26 cellular contexts compared by ENCODE assay signal in genomic region chr12:8120072-8120713, GRCh38. TPM values are rescaled to one million over a fixed set of nuclear protein-coding genes. Genes with fewer than 3 reads are reported as not detected.
DNase-seq lines count a peak whose midpoint lies in the region; ATAC-seq, FAIRE-seq and TF ChIP-seq lines count a peak whose summit lies in the region.
"Had no signal": no experiment of that assay in that cellular context is flagged by ENCODE, and none has a peak within 500 bp of the region (broad histone marks: within the 10 kb centered on the region; RNA-seq: fewer than 3 reads in every experiment).

No MANE protein-coding gene starts in this region.

- no peak for TF ChIP-seq CTCF in GM23338 (conservative IDR thresholded peaks at IDR 0.05; ENCODE audit: low read depth in 2 of 2)
- TF ChIP-seq CTCF in WTC11 (IDR thresholded peaks at IDR 0.05): no peak
- TF ChIP-seq CTCF in epithelial cell of esophagus (IDR thresholded peaks at IDR 0.05; ENCODE audit: insufficient read depth, low read depth, low read length, missing control alignments): no peak

- H3K9me3 Mint-ChIP-seq in GM23338 (no peaks in the 10 kb centered on the region), WTC11 (no peaks in the 10 kb centered on the region)
- H3K9me3 Mint-ChIP-seq: CD4-positive, alpha-beta T cell; CD8-positive, alpha-beta memory T cell had no signal

- no peaks in the 10 kb centered on the region for H4K20me1 ChIP-seq in GM23338 (replicated peaks; ENCODE audit: insufficient read depth)

- no peaks in the 10 kb centered on the region for H3K79me2 ChIP-seq in GM23338 (replicated peaks; ENCODE audit: insufficient read depth)

- H3F3A ChIP-seq in GM23338 (replicated peaks; ENCODE audit: low read depth): 0 out of 2 replicates have a peak, but pooled peaks cover 2% of the 10 kb centered on the region

- peaks cover 13% of the 10 kb centered on the region; the same call in 1 of the 2 replicates for H3K9me2 ChIP-seq in GM23338 (ENCODE audit: insufficient read depth)

- H3K36me3 Mint-ChIP-seq in GM23338 (ENCODE audit: low read depth): no peaks in the 10 kb centered on the region; the same call in 2 of the 3 replicates
- H3K36me3 Mint-ChIP-seq in WTC11: no peaks in the 10 kb centered on the region

- no peaks in the 10 kb centered on the region for H3K9me3 ChIP-seq in small intestine (ENCODE audit: control insufficient read depth, low read depth)
- H3K9me3 ChIP-seq: A549; BE2C; BLaER1 treated with 17β-estradiol and CSF1 and Interleukin-3, amounts not matched to agents 10 nM and 100 nM had no signal

- H3K4me1 Mint-ChIP-seq in GM23338 (peaks cover 13% of the 10 kb centered on the region), WTC11 (peaks cover 10% of the 10 kb centered on the region)
- H3K4me1 Mint-ChIP-seq: CD8-positive, alpha-beta memory T cell had no signal

- 91 to 96% (median 95%) methylated on average over 4 of the region's 4 CpGs for WGBS in small intestine, 3 donors

- H3K27ac Mint-ChIP-seq in GM23338: peak overlapping the region; percentile 36; the same call in 1 of the 2 replicates
- no peak overlapping the region for H3K27ac Mint-ChIP-seq in WTC11
- H3K27ac Mint-ChIP-seq: CD14-positive monocyte; CD4-positive, alpha-beta T cell had no signal

- peak overlapping the region; percentile 60; the same call in 1 of the 2 replicates for H2AFZ ChIP-seq in GM23338
- H2AFZ ChIP-seq: GM23248 had no signal

- peaks cover 1% of the 10 kb centered on the region for H3K27me3 Mint-ChIP-seq in GM23338 (ENCODE audit: insufficient read depth, low read depth, poor library complexity)
- H3K27me3 Mint-ChIP-seq in WTC11 (ENCODE audit: low read depth): no peaks in the 10 kb centered on the region; the same call in 1 of the 2 replicates
- H3K27me3 Mint-ChIP-seq: CD4-positive, alpha-beta T cell; CD8-positive, alpha-beta memory T cell had no signal

- H3K4me2 ChIP-seq in GM23338: no peak overlapping the region; the same call in 1 of the 2 replicates
- H3K4me2 ChIP-seq: A549; BLaER1 treated with 17β-estradiol and CSF1 and Interleukin-3, amounts not matched to agents 10 nM and 100 nM had no signal

- no peak overlapping the region for H3K27ac ChIP-seq in GM23338 (ENCODE audit: low read depth)
- no peak overlapping the region for H3K27ac ChIP-seq in small intestine (ENCODE audit: low read depth in 1 of 2, low read length in 1 of 2)
- H3K27ac ChIP-seq: A549; BLaER1 treated with 17β-estradiol and CSF1 and Interleukin-3, amounts not matched to agents 10 nM and 100 nM; GM23248 had no signal

- peaks cover 13% of the 10 kb centered on the region for H3K4me1 ChIP-seq in GM23338 (ENCODE audit: insufficient read depth)
- H3K4me1 ChIP-seq in small intestine (ENCODE audit: control insufficient read depth in 2 of 2, insufficient read depth in 1 of 2, low read depth in 1 of 2, low read length in 1 of 2): no peaks in the 10 kb centered on the region
- H3K4me1 ChIP-seq: A549, BE2C had no signal

- ATAC-seq in GM23338 (no peak), WTC11 (peak; percentile 36; the same call in 1 of the 2 replicates), GM21367 (IDR thresholded peaks at IDR 0.05; ENCODE audit: unreplicated experiment) (no peak)
- ATAC-seq: A549 had no signal

- H3K4me3 ChIP-seq in GM23338: no peak overlapping the region
- no peak overlapping the region for H3K4me3 ChIP-seq in epithelial cell of esophagus (ENCODE audit: low read length)
- no peak overlapping the region for H3K4me3 ChIP-seq in small intestine (ENCODE audit: low read depth in 1 of 2, low read length in 2 of 2)
- H3K4me3 ChIP-seq: A549; BLaER1 treated with 17β-estradiol and CSF1 and Interleukin-3, amounts not matched to agents 10 nM and 100 nM; GM23248 had no signal

- POLR2A ChIA-PET in WTC11 (lab: Charles Lee): no interaction called here

- no peaks in the 10 kb centered on the region for H3K27me3 ChIP-seq in GM23338 (ENCODE audit: insufficient read depth)
- H3K27me3 ChIP-seq in small intestine (ENCODE audit: control insufficient read depth in 2 of 2, insufficient read depth in 2 of 2, low read length in 2 of 2): no peaks in the 10 kb centered on the region
- H3K27me3 ChIP-seq: BE2C; BLaER1 treated with 17β-estradiol and CSF1 and Interleukin-3, amounts not matched to agents 10 nM and 100 nM had no signal

- DNase-seq in GM23338 (ENCODE audit: low spot score) (peak; percentile 28), WTC11 (ENCODE audit: low spot score) (no peak), epithelial cell of esophagus (ENCODE audit: low read depth) (peak; percentile 63), small intestine (no peak), NCI-H187 (lab: John Stamatoyannopoulos, UW) (no peak), NCI-H1048 (lab: John Stamatoyannopoulos, UW) (no peak)
- DNase-seq: 8988T; ACHN; AML-193; BE2C; CD4-positive, alpha-beta T cell; CD8-positive, alpha-beta memory T cell; DMS 273 treated with DMSO at 0.1 percent for 48 hours; DMS79; EL; GF-D8; HCEC 1CT had no signal

- CTCF ChIA-PET in WTC11 (lab: Charles Lee): no interaction called here

- H3K36me3 ChIP-seq in GM23338 (ENCODE audit: insufficient read depth) (no peaks in the 10 kb centered on the region), small intestine (ENCODE audit: control insufficient read depth in 2 of 2, insufficient read depth in 2 of 2, low read length in 2 of 2) (no peaks in the 10 kb centered on the region)
- H3K36me3 ChIP-seq: BE2C had no signal

- H3K4me3 Mint-ChIP-seq in GM23338 (no peak overlapping the region), WTC11 (no peak overlapping the region)
- H3K4me3 Mint-ChIP-seq: CD14-positive monocyte; CD4-positive, alpha-beta T cell; CD8-positive, alpha-beta memory T cell had no signal

- no peak for FAIRE-seq in small intestine (lab: Jason Lieb, UNC)
- FAIRE-seq: A549, D721Med, GM18507, H54 had no signal

TF ChIP-seq in GM23338, 12 proteins besides CTCF, POLR2A, EP300 and RAD21 (continues in another document):
- TF ChIP-seq STAT1 (IDR thresholded peaks at IDR 0.05; ENCODE audit: unreplicated experiment) (no peak), ZNF331 (CRISPR knock-in tag; IDR thresholded peaks at IDR 0.05; ENCODE audit: low read depth) (no peak), EZH2 (IDR thresholded peaks at IDR 0.05; ENCODE audit: low read depth, unreplicated experiment) (no peak), JUNB (IDR thresholded peaks at IDR 0.05; ENCODE audit: unreplicated experiment) (no peak), EZH2phosphoT487 (IDR thresholded peaks at IDR 0.05; ENCODE audit: unreplicated experiment) (no peak)
- TF ChIP-seq, protein P1, sequence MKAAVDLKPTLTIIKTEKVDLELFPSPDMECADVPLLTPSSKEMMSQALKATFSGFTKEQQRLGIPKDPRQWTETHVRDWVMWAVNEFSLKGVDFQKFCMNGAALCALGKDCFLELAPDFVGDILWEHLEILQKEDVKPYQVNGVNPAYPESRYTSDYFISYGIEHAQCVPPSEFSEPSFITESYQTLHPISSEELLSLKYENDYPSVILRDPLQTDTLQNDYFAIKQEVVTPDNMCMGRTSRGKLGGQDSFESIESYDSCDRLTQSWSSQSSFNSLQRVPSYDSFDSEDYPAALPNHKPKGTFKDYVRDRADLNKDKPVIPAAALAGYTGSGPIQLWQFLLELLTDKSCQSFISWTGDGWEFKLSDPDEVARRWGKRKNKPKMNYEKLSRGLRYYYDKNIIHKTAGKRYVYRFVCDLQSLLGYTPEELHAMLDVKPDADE (IDR thresholded peaks at IDR 0.05): no peak

TF ChIP-seq in WTC11, 78 proteins besides CTCF, POLR2A, EP300 and RAD21 (continues in another document):
- TF ChIP-seq, protein P2, sequence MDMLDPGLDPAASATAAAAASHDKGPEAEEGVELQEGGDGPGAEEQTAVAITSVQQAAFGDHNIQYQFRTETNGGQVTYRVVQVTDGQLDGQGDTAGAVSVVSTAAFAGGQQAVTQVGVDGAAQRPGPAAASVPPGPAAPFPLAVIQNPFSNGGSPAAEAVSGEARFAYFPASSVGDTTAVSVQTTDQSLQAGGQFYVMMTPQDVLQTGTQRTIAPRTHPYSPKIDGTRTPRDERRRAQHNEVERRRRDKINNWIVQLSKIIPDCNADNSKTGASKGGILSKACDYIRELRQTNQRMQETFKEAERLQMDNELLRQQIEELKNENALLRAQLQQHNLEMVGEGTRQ (CRISPR knock-in tag; IDR thresholded peaks at IDR 0.05): peak; percentile 57
- TF ChIP-seq, protein P3, sequence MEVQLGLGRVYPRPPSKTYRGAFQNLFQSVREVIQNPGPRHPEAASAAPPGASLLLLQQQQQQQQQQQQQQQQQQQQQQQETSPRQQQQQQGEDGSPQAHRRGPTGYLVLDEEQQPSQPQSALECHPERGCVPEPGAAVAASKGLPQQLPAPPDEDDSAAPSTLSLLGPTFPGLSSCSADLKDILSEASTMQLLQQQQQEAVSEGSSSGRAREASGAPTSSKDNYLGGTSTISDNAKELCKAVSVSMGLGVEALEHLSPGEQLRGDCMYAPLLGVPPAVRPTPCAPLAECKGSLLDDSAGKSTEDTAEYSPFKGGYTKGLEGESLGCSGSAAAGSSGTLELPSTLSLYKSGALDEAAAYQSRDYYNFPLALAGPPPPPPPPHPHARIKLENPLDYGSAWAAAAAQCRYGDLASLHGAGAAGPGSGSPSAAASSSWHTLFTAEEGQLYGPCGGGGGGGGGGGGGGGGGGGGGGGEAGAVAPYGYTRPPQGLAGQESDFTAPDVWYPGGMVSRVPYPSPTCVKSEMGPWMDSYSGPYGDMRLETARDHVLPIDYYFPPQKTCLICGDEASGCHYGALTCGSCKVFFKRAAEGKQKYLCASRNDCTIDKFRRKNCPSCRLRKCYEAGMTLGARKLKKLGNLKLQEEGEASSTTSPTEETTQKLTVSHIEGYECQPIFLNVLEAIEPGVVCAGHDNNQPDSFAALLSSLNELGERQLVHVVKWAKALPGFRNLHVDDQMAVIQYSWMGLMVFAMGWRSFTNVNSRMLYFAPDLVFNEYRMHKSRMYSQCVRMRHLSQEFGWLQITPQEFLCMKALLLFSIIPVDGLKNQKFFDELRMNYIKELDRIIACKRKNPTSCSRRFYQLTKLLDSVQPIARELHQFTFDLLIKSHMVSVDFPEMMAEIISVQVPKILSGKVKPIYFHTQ (CRISPR knock-in tag; IDR thresholded peaks at IDR 0.05): no peak
- TF ChIP-seq ZNF671 (CRISPR knock-in tag; IDR thresholded peaks at IDR 0.05): no peak

RNA-seq across cellular contexts. Expression of gene CLEC4A, which starts 3.2 kb away (rescaled TPM):
- total RNA-seq in GM23338 (2014; rRNA removed; shearing (Covaris generic)): 3.8 TPM in 1 of 2 replicates, not detected in the other
- polyA plus RNA-seq in GM23338 (2016; fragmentation: Nextera tagmentation; extraction: Ambion mirVana) (0.48 and 1.2 TPM in 2 replicates), small intestine (1 to 10 TPM in 2 of 3 donors, under 1 TPM in 1; 0.79 to 7.6 (median 4.0) TPM)
- total RNA-seq in WTC11 (2021): 0.44 to 0.62 TPM in 2 of 3 replicates, not detected in the other
- total RNA-seq: G401, GM23248 had no signal

RNA-seq across cellular contexts. Expression of gene ZNF705A, which starts 36.6 kb away (rescaled TPM):
- total RNA-seq in GM23338 (2014; rRNA removed; shearing (Covaris generic)): not detected in 2 replicates
- not detected in 2 replicates for polyA plus RNA-seq in GM23338 (2016; fragmentation: Nextera tagmentation; extraction: Ambion mirVana)
- total RNA-seq in WTC11 (2021): not detected in 3 replicates
- polyA plus RNA-seq in small intestine: not detected
- total RNA-seq: G401, GM23248 had no signal
- polyA plus RNA-seq: A549; CD14-positive monocyte; CD8-positive, alpha-beta memory T cell; GM23248 had no signal

RNA-seq across cellular contexts. Expression of gene NECAP1, which starts 38.1 kb away (rescaled TPM):
- 35.9 and 39.4 TPM in 2 replicates for total RNA-seq in GM23338 (2014; rRNA removed; shearing (Covaris generic))
- polyA plus RNA-seq in GM23338 (2016; fragmentation: Nextera tagmentation; extraction: Ambion mirVana) (18.6 and 19.3 TPM in 2 replicates), small intestine (10 to 100 TPM; 23.6 to 49.0 (median 33.2) TPM)
- 23.6 to 26.4 TPM (median 23.7 TPM) in 3 replicates for total RNA-seq in WTC11 (2021)

RNA-seq across cellular contexts. Expression of gene C3AR1, which starts 54.0 kb away (rescaled TPM):
- total RNA-seq in GM23338 (2014; rRNA removed; shearing (Covaris generic)): not detected in 2 replicates
- polyA plus RNA-seq in GM23338 (2016; fragmentation: Nextera tagmentation; extraction: Ambion mirVana) (not detected in 2 replicates), small intestine (1 to 10 TPM; 2.7 to 7.5 (median 2.9) TPM)
- 0.09 TPM in 2 of 3 replicates, not detected in the other for total RNA-seq in WTC11 (2021)
- total RNA-seq: G401, GM23248 had no signal
- polyA plus RNA-seq: A549 had no signal

Comparison
In these comparisons a context has a peak if more than half of its experiments do, and no peak if none do; other contexts are left out.
1. DNase-seq: peak in GM23338 (single experiment) and epithelial cell of esophagus (single experiment); none in WTC11 (single experiment), small intestine (single experiment), NCI-H187 (0 of 2) and NCI-H1048 (single experiment).